13 cellular contexts compared by ENCODE assay signal in the genomic region with DNA sequence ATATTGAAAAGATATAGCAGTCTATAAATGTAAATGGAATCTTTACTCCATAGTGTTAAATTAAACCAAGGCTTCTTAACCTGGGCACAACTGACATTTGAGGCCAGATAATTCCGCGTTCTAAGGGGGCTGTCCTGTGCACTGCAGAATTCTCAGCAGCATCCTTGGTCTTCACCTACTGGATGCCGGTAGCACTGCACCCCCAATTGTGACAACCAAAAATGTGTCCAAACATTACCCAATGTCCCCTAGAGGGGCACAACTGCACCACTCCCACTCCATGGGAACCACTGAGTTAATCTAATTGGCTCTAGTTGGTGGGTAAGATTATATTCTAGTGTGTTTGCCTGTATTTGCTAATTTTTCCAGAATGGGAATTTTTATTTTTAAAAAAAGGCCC. TPM values are rescaled to one million over a fixed set of nuclear protein-coding genes. Genes with fewer than 3 reads are reported as not detected.
A peak's percentile ranks its signal among the peaks of the same experiment; 100 is the strongest.
DNase-seq lines count a peak whose midpoint lies in the region; ATAC-seq and TF ChIP-seq lines count a peak whose summit lies in the region.
"Had no signal": no experiment of that assay in that cellular context is flagged by ENCODE, and none has a peak within 500 bp of the region (broad histone marks: within the 10 kb centered on the region; RNA-seq: fewer than 3 reads in every experiment).

No MANE protein-coding gene starts in this region.

- no peak overlapping the region for H3K4me2 ChIP-seq in OCI-LY3 (ENCODE audit: low read length)

- TF ChIP-seq CTCF in A673 (conservative IDR thresholded peaks at IDR 0.05; ENCODE audit: low read depth, low read length) (peak; percentile 44), GM12865 (IDR thresholded peaks at IDR 0.05; ENCODE audit: insufficient read depth, low read depth, low read length, missing control alignments) (peak; percentile 25), OCI-LY3 (IDR thresholded peaks at IDR 0.05; ENCODE audit: low read depth, low read length) (peak; percentile 13; the same call in 1 of the 2 replicates), epithelial cell of esophagus (IDR thresholded peaks at IDR 0.05; ENCODE audit: insufficient read depth, low read depth, low read length, missing control alignments) (peak; percentile 12)

- DNase-seq in A673 (ENCODE audit: low spot score) (peak; percentile 58), GM12865 (ENCODE audit: low read depth) (peak; percentile 11), epithelial cell of esophagus (ENCODE audit: low read depth) (no peak), NCI-H748 (lab: John Stamatoyannopoulos, UW; ENCODE audit: unreplicated experiment) (no peak), NCI-H526 (lab: John Stamatoyannopoulos, UW) (no peak)
- DNase-seq: islet precursor cell, NCI-H774, T-helper 9 cell, transverse colon had no signal

- POLR2A ChIA-PET in A673 (lab: Charles Lee; ENCODE audit: low non-redundant PET): no interaction called here

- H3K79me2 ChIP-seq in OCI-LY3 (ENCODE audit: low read length): no peaks in the 10 kb centered on the region

- CTCF ChIA-PET in A673 (lab: Charles Lee): no interaction called here

- H3K27me3 ChIP-seq in A673 (replicated peaks; ENCODE audit: insufficient read depth, low read depth, low read length, poor library complexity) (no peaks in the 10 kb centered on the region), OCI-LY3 (ENCODE audit: low read depth, low read length) (no peaks in the 10 kb centered on the region)
- H3K27me3 ChIP-seq: transverse colon had no signal

- no peak overlapping the region for H2AFZ ChIP-seq in OCI-LY3 (ENCODE audit: low read depth, low read length)

- ATAC-seq in GM19395 (IDR thresholded peaks at IDR 0.05; ENCODE audit: unreplicated experiment) (no peak), GM18498 (IDR thresholded peaks at IDR 0.05; ENCODE audit: unreplicated experiment) (no peak)

- no peaks in the 10 kb centered on the region for H3K36me3 ChIP-seq in A673 (ENCODE audit: insufficient read depth, low read length, poor library complexity, severe bottlenecking)
- H3K36me3 ChIP-seq in OCI-LY3 (replicated peaks; ENCODE audit: low read depth, low read length): peaks cover 2% of the 10 kb centered on the region
- H3K36me3 ChIP-seq: transverse colon had no signal

- intact Hi-C loops in A673 (cut with micrococcal nuclease; ENCODE audit: unreplicated experiment): no loop called here

- H3K4me1 ChIP-seq in A673 (ENCODE audit: insufficient read depth, low read length, poor library complexity, severe bottlenecking): no peaks in the 10 kb centered on the region
- no peaks in the 10 kb centered on the region for H3K4me1 ChIP-seq in OCI-LY3 (ENCODE audit: low read length)

- no peaks in the 10 kb centered on the region for H4K20me1 ChIP-seq in OCI-LY3 (ENCODE audit: insufficient read depth, low read length)

- no peak overlapping the region for H3K9ac ChIP-seq in OCI-LY3 (ENCODE audit: low read length)

- H3K27ac ChIP-seq in A673 (ENCODE audit: low read depth, low read length, poor library complexity, severe bottlenecking): no peak overlapping the region
- no peak overlapping the region for H3K27ac ChIP-seq in OCI-LY3 (ENCODE audit: low read length)
- H3K27ac ChIP-seq: transverse colon had no signal

- BruUV-seq in A673 (replicated peaks; lab: Mats Ljungman, UMichigan): no TSS peak

- H3K9me3 ChIP-seq in A673 (ENCODE audit: low read depth, low read length, poor library complexity, severe bottlenecking): no peaks in the 10 kb centered on the region
- no peaks in the 10 kb centered on the region for H3K9me3 ChIP-seq in OCI-LY3 (ENCODE audit: insufficient read depth, low read length)
- H3K9me3 ChIP-seq: Caco-2, transverse colon had no signal

- H3K4me3 ChIP-seq in A673 (ENCODE audit: low read depth, low read length, poor library complexity, severe bottlenecking) (no peak overlapping the region), GM12865 (ENCODE audit: low read depth, low read length) (no peak overlapping the region), OCI-LY3 (ENCODE audit: low read length) (no peak overlapping the region), epithelial cell of esophagus (ENCODE audit: low read length) (no peak overlapping the region)
- H3K4me3 ChIP-seq: transverse colon had no signal

RNA-seq across cellular contexts. Expression of a gene that starts 16.6 kb away (rescaled TPM):
- total RNA-seq in A673 (2021): 55.3 and 59.3 TPM in 2 replicates

RNA-seq across cellular contexts. Expression of a gene that starts 47.7 kb away (rescaled TPM):
- 16.1 and 18.1 TPM in 2 replicates for total RNA-seq in A673 (2021)

Comparison
In these comparisons a context has a peak if more than half of its experiments do, and no peak if none do; other contexts are left out.
1. DNase-seq: peak in A673 (single experiment) and GM12865 (single experiment); none in epithelial cell of esophagus (single experiment), NCI-H748 (single experiment) and NCI-H526 (0 of 2).
2. Peak in every context shown above with its lines, with median percentiles within 50 percentile points of each other: CTCF ChIP-seq.